ENCODE assay signal across 1 cellular context in genomic region chr4:127139788-127140286, GRCh38.
TF ChIP-seq lines count a peak whose summit lies in the region.

No MANE protein-coding gene starts in this region.

TF ChIP-seq in WTC11, 78 proteins besides CTCF, POLR2A, EP300 and RAD21 (continued from another document):
- TF ChIP-seq, protein P1, sequence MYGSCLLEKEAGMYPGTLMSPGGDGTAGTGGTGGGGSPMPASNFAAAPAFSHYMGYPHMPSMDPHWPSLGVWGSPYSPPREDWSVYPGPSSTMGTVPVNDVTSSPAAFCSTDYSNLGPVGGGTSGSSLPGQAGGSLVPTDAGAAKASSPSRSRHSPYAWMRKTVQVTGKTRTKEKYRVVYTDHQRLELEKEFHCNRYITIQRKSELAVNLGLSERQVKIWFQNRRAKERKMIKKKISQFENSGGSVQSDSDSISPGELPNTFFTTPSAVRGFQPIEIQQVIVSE (CRISPR knock-in tag; IDR thresholded peaks at IDR 0.05; ENCODE audit: borderline replicate concordance) = no peak
